Comparison of ENCODE assay signal across 9 cellular contexts in genomic region chr4:76607266-76607799, GRCh38.
DNase-seq lines count a peak whose midpoint lies in the region; ATAC-seq and TF ChIP-seq lines count a peak whose summit lies in the region.
"Had no signal": no experiment of that assay in that cellular context is flagged by ENCODE, and none has a peak within 500 bp of the region (broad histone marks: within the 10 kb centered on the region; RNA-seq: fewer than 3 reads in every experiment).

No MANE protein-coding gene starts in this region.

- H4K20me1 ChIP-seq in mammary epithelial cell (ENCODE audit: insufficient read depth, low read length), result no peaks in the 10 kb centered on the region

- no peak overlapping the region for H3K9ac ChIP-seq in mammary epithelial cell (ENCODE audit: insufficient read depth, low read length)

- no peaks in the 10 kb centered on the region for H3K36me3 Mint-ChIP-seq in activated naive CD4-positive, alpha-beta T cell treated with anti-CD3 and anti-CD28 coated beads, Interleukin-2, amount 10 ng/mL, durations not matched to agents 7 days and 5 days
- H3K36me3 Mint-ChIP-seq: CD4-positive, CD25-positive, alpha-beta regulatory T cell had no signal

- WGBS in mammary epithelial cell (ENCODE audit: low coverage, missing lambda C conversion rate), result 27% methylated on average over 3 of the region's 3 CpGs
- 36% methylated on average over 3 of the region's 3 CpGs for WGBS in esophagus muscularis mucosa

- no peaks in the 10 kb centered on the region for H3K4me1 Mint-ChIP-seq in activated naive CD4-positive, alpha-beta T cell treated with anti-CD3 and anti-CD28 coated beads, Interleukin-2, amount 10 ng/mL, durations not matched to agents 7 days and 5 days
- H3K4me1 Mint-ChIP-seq: CD4-positive, CD25-positive, alpha-beta regulatory T cell had no signal

- H3K4me3 ChIP-seq in AG10803 (ENCODE audit: low read length) (no peak overlapping the region), mammary epithelial cell (replicated peaks in 1 of 3; ENCODE audit: insufficient read depth in 1 of 3, low read depth in 2 of 3, low read length in 3 of 3) (no peak overlapping the region), esophagus muscularis mucosa (no peak overlapping the region)

- H3K27me3 ChIP-seq in mammary epithelial cell (ENCODE audit: insufficient read depth, low read length), result no peaks in the 10 kb centered on the region
- H3K27me3 ChIP-seq in esophagus muscularis mucosa, result no peaks in the 10 kb centered on the region

- H3K36me3 ChIP-seq in mammary epithelial cell (ENCODE audit: insufficient read depth, low read length), result no peaks in the 10 kb centered on the region
- no peaks in the 10 kb centered on the region for H3K36me3 ChIP-seq in esophagus muscularis mucosa

- H3K9me3 Mint-ChIP-seq in activated naive CD4-positive, alpha-beta T cell treated with anti-CD3 and anti-CD28 coated beads, Interleukin-2, amount 10 ng/mL, durations not matched to agents 7 days and 5 days, result no peaks in the 10 kb centered on the region

- H3K4me3 Mint-ChIP-seq in activated naive CD4-positive, alpha-beta T cell treated with anti-CD3 and anti-CD28 coated beads, Interleukin-2, amount 10 ng/mL, durations not matched to agents 7 days and 5 days, result no peak overlapping the region
- H3K4me3 Mint-ChIP-seq: CD4-positive, CD25-positive, alpha-beta regulatory T cell had no signal

- peaks cover 4% of the 10 kb centered on the region for H3K79me2 ChIP-seq in mammary epithelial cell (ENCODE audit: insufficient read depth, low read length)

- H3K9me3 ChIP-seq in mammary epithelial cell (replicated peaks; ENCODE audit: insufficient read depth, low read length) (no peaks in the 10 kb centered on the region), esophagus muscularis mucosa (no peaks in the 10 kb centered on the region)

- no peak for TF ChIP-seq POLR2A in esophagus muscularis mucosa (IDR thresholded peaks at IDR 0.05; ENCODE audit: low read depth)

- H3K4me1 ChIP-seq in mammary epithelial cell (ENCODE audit: insufficient read depth, low read length) (peaks cover 17% of the 10 kb centered on the region), esophagus muscularis mucosa (peaks cover 12 to 57% (median 53%) of the 10 kb centered on the region in 4 donors)

- H3K4me2 ChIP-seq in mammary epithelial cell (ENCODE audit: insufficient read depth, low read depth, low read length), result no peak overlapping the region

- in situ Hi-C loops in mammary epithelial cell (cut with MboI; ENCODE audit: low sequenced_read_pairs in 2 of 2), result no loop called here

- no peak for TF ChIP-seq CTCF in AG10803 (conservative IDR thresholded peaks at IDR 0.05; ENCODE audit: low read length)
- no peak for TF ChIP-seq CTCF in mammary epithelial cell (conservative IDR thresholded peaks at IDR 0.05 in 1 of 2, IDR thresholded peaks at IDR 0.05 in 1 of 2; ENCODE audit: extremely low read depth in 1 of 2, insufficient read depth in 1 of 2, low read depth in 1 of 2, low read length in 2 of 2)
- no peak for TF ChIP-seq CTCF in esophagus muscularis mucosa (IDR thresholded peaks at IDR 0.05)

- DNase-seq in AG10803 (ENCODE audit: low read depth) (peak; percentile 98), mammary epithelial cell (no peak), esophagus muscularis mucosa (ENCODE audit: extremely low spot score) (no peak), OCI-M1 (lab: John Stamatoyannopoulos, UW) (no peak), activated gamma-delta T cell (lab: John Stamatoyannopoulos, UW) (no peak)
- no peak for DNase-seq in activated naive CD4-positive, alpha-beta T cell treated with anti-CD3 and anti-CD28 coated beads, Interleukin-2, amount 10 ng/mL, durations not matched to agents 7 days and 5 days
- DNase-seq: CD4-positive, CD25-positive, alpha-beta regulatory T cell had no signal

- TF ChIP-seq EP300 in esophagus muscularis mucosa (IDR thresholded peaks at IDR 0.05), result no peak

- intact Hi-C loops in mammary epithelial cell (cut with micrococcal nuclease) (no loop called here), esophagus muscularis mucosa (cut with DNase I) (loop anchor here (5.0 kb wide), 1 partner anchor 90 kb away; no protein-coding TSS in a partner anchor)

- H2AFZ ChIP-seq in mammary epithelial cell (ENCODE audit: low read depth, low read length), result peak overlapping the region; percentile 10

- peaks cover 5% of the 10 kb centered on the region for H3K27me3 Mint-ChIP-seq in activated naive CD4-positive, alpha-beta T cell treated with anti-CD3 and anti-CD28 coated beads, Interleukin-2, amount 10 ng/mL, durations not matched to agents 7 days and 5 days

- CTCF ChIA-PET in mammary epithelial cell (lab: Charles Lee; ENCODE audit: low non-redundant PET), result no interaction called here
- CTCF ChIA-PET in activated naive CD4-positive, alpha-beta T cell treated with anti-CD3 and anti-CD28 coated beads, Interleukin-2, amount 10 ng/mL, durations not matched to agents 7 days and 5 days (lab: Charles Lee), result no interaction called here

- no TSS peak for BruUV-seq in mammary epithelial cell (replicated peaks; lab: Mats Ljungman, UMichigan)

- no peak overlapping the region for H3K27ac Mint-ChIP-seq in activated naive CD4-positive, alpha-beta T cell treated with anti-CD3 and anti-CD28 coated beads, Interleukin-2, amount 10 ng/mL, durations not matched to agents 7 days and 5 days
- H3K27ac Mint-ChIP-seq: CD4-positive, CD25-positive, alpha-beta regulatory T cell had no signal

- ATAC-seq in GM19438 (IDR thresholded peaks at IDR 0.05; ENCODE audit: low read depth, unreplicated experiment) (peak; percentile 97), HG03097 (IDR thresholded peaks at IDR 0.05; ENCODE audit: low FRiP score, unreplicated experiment) (peak; percentile 83)

- dilution Hi-C loops in mammary epithelial cell (cut with HindIII; ENCODE audit: low sequenced_read_pairs), result no loop called here

- H3K27ac ChIP-seq in mammary epithelial cell (ENCODE audit: insufficient read depth, low read depth, low read length), result no peak overlapping the region
- peak overlapping the region in 1 of 4 donors; percentile 22 for H3K27ac ChIP-seq in esophagus muscularis mucosa (replicated peaks in 1 of 4)
